In the genomic region with DNA sequence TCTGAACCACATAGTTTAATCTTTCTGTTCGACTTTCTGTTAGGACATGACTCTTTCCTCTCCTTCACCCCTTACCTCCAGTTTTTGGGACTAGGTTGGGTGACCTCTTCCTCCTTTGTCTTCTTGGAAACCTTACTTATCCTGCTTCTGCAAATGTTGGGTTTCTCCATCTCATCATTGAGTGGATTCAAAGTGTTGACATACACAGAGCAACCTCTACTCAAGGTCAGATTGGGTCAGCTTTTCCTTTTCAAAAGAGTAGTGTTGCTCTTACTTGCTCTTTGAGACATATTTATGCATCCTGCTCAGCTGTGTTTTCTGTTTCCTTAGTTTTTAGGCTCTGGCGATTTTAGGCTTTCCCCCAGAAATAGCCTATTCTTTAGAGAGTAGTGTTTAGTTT, we compare ENCODE assay signal across 16 cellular contexts. TPM values are rescaled to one million over a fixed set of nuclear protein-coding genes. Genes with fewer than 3 reads are reported as not detected.
DNase-seq lines count a peak whose midpoint lies in the region; ATAC-seq and TF ChIP-seq lines count a peak whose summit lies in the region.
"Had no signal": no experiment of that assay in that cellular context is flagged by ENCODE, and none has a peak within 500 bp of the region (broad histone marks: within the 10 kb centered on the region; RNA-seq: fewer than 3 reads in every experiment).

No MANE protein-coding gene starts in this region.

- H3K4me3 ChIP-seq in ascending aorta (no peak overlapping the region), neural progenitor cell (no peak overlapping the region)
- H3K4me3 ChIP-seq: gastroesophageal sphincter, sigmoid colon had no signal

- no peak overlapping the region for H2AFZ ChIP-seq in neural progenitor cell (replicated peaks)

- no peak for ATAC-seq in GM18858 (IDR thresholded peaks at IDR 0.05; ENCODE audit: unreplicated experiment)
- ATAC-seq: gastroesophageal sphincter had no signal

- H3K27me3 Mint-ChIP-seq in T-helper 1 cell treated with Interleukin-12 subunit alpha and Interleukin-12 subunit beta and Interleukin-4 antibody, amounts not matched to agents 30 μg/mL and 1 μg/mL, for 36 hours (ENCODE audit: low read depth): no peaks in the 10 kb centered on the region
- H3K27me3 Mint-ChIP-seq in neural crest cell (ENCODE audit: low read depth) (peaks cover 3% of the 10 kb centered on the region), neural progenitor cell (ENCODE audit: insufficient read depth, low read depth) (peaks cover 6% of the 10 kb centered on the region)
- H3K27me3 Mint-ChIP-seq: activated B cell treated with CpG ODN at 0.5 μM for 24 hours had no signal

- H3K9me3 ChIP-seq in ascending aorta: no peaks in the 10 kb centered on the region
- H3K9me3 ChIP-seq in neural progenitor cell (ENCODE audit: low read depth): no peaks in the 10 kb centered on the region
- H3K9me3 ChIP-seq: gastroesophageal sphincter, sigmoid colon had no signal

- TF ChIP-seq CTCF in ascending aorta (IDR thresholded peaks at IDR 0.05): no peak
- TF ChIP-seq CTCF in neural crest cell (conservative IDR thresholded peaks at IDR 0.05): no peak
- no peak for TF ChIP-seq CTCF in neural progenitor cell (IDR thresholded peaks at IDR 0.05)
- no peak for TF ChIP-seq CTCF in GM13977 (IDR thresholded peaks at IDR 0.05; ENCODE audit: extremely low read depth, insufficient read depth, missing control alignments)

- peaks cover 36% of the 10 kb centered on the region for H3K4me1 Mint-ChIP-seq in T-helper 1 cell treated with Interleukin-12 subunit alpha and Interleukin-12 subunit beta and Interleukin-4 antibody, amounts not matched to agents 30 μg/mL and 1 μg/mL, for 36 hours (ENCODE audit: low read depth)
- H3K4me1 Mint-ChIP-seq in neural crest cell (peaks cover 58% of the 10 kb centered on the region), neural progenitor cell (peaks cover 35% of the 10 kb centered on the region)

- intact Hi-C loops in ascending aorta (cut with DNase I): loop anchor here (5.0 kb wide), 1 partner anchor 133 kb away; no protein-coding TSS in a partner anchor

- H3K9me3 Mint-ChIP-seq in T-helper 1 cell treated with Interleukin-12 subunit alpha and Interleukin-12 subunit beta and Interleukin-4 antibody, amounts not matched to agents 30 μg/mL and 1 μg/mL, for 36 hours: no peaks in the 10 kb centered on the region
- H3K9me3 Mint-ChIP-seq in neural crest cell (no peaks in the 10 kb centered on the region), neural progenitor cell (no peaks in the 10 kb centered on the region)
- H3K9me3 Mint-ChIP-seq: activated B cell treated with CpG ODN at 0.5 μM for 24 hours had no signal

- H3K27ac Mint-ChIP-seq in T-helper 1 cell treated with Interleukin-12 subunit alpha and Interleukin-12 subunit beta and Interleukin-4 antibody, amounts not matched to agents 30 μg/mL and 1 μg/mL, for 36 hours: no peak overlapping the region
- H3K27ac Mint-ChIP-seq in neural crest cell (ENCODE audit: unreplicated experiment): peak overlapping the region; percentile 29
- no peak overlapping the region for H3K27ac Mint-ChIP-seq in neural progenitor cell
- H3K27ac Mint-ChIP-seq: activated B cell treated with CpG ODN at 0.5 μM for 24 hours had no signal

- no peak overlapping the region for H3K9ac ChIP-seq in neural progenitor cell

- peaks cover 21% of the 10 kb centered on the region for H3K36me3 Mint-ChIP-seq in T-helper 1 cell treated with Interleukin-12 subunit alpha and Interleukin-12 subunit beta and Interleukin-4 antibody, amounts not matched to agents 30 μg/mL and 1 μg/mL, for 36 hours (ENCODE audit: low read depth)
- H3K36me3 Mint-ChIP-seq in neural crest cell (ENCODE audit: low read depth) (no peaks in the 10 kb centered on the region), neural progenitor cell (peaks cover 22% of the 10 kb centered on the region)

- no peak for DNase-seq in T-helper 1 cell
- peak; percentile 18 for DNase-seq in KBM-7
- DNase-seq in ascending aorta (ENCODE audit: low spot score in 2 of 2): no peak
- DNase-seq in neural crest cell (ENCODE audit: low read depth, low spot score): no peak
- DNase-seq in neural progenitor cell (ENCODE audit: low spot score): no peak
- DNase-seq in GM13977 (ENCODE audit: low spot score): no peak
- DNase-seq: 8988T, activated B cell treated with CpG ODN at 0.5 μM for 24 hours, mammary epithelial cell, NCI-H2081, NCI-H69, sigmoid colon had no signal

- peaks cover 80% of the 10 kb centered on the region for H4K20me1 ChIP-seq in neural progenitor cell (ENCODE audit: low read depth)

- peaks cover 83% of the 10 kb centered on the region for H3K79me2 ChIP-seq in neural progenitor cell (ENCODE audit: low read depth)

- H3K4me1 ChIP-seq in ascending aorta (peaks cover 4 to 34% of the 10 kb centered on the region in 2 donors), neural progenitor cell (peaks cover 31% of the 10 kb centered on the region)

- H3K36me3 ChIP-seq in ascending aorta (no peaks in the 10 kb centered on the region), neural progenitor cell (no peaks in the 10 kb centered on the region)
- H3K36me3 ChIP-seq: sigmoid colon had no signal

- H3K4me3 Mint-ChIP-seq in T-helper 1 cell treated with Interleukin-12 subunit alpha and Interleukin-12 subunit beta and Interleukin-4 antibody, amounts not matched to agents 30 μg/mL and 1 μg/mL, for 36 hours: peak overlapping the region; percentile 25
- H3K4me3 Mint-ChIP-seq in neural crest cell: peak overlapping the region; percentile 62
- no peak overlapping the region for H3K4me3 Mint-ChIP-seq in neural progenitor cell
- H3K4me3 Mint-ChIP-seq: activated B cell treated with CpG ODN at 0.5 μM for 24 hours, CD14-positive monocyte had no signal

- H3K4me2 ChIP-seq in neural progenitor cell: no peak overlapping the region

- H3K27me3 ChIP-seq in ascending aorta: no peaks in the 10 kb centered on the region
- H3K27me3 ChIP-seq in neural progenitor cell: no peaks in the 10 kb centered on the region
- H3K27me3 ChIP-seq: gastroesophageal sphincter, sigmoid colon had no signal

- in situ Hi-C loops in KBM-7 (cut with MboI; ENCODE audit: low pct_unique_long_range_greater_than_20kb, low sequenced_read_pairs): loop anchor here (25.0 kb wide), 1 partner anchor 423 kb away; no protein-coding TSS in a partner anchor
- in situ Hi-C loops in GM13977 (cut with MboI; ENCODE audit: low pct_unique_long_range_greater_than_20kb, low sequenced_read_pairs, unreplicated experiment): no loop called here

- H3K27ac ChIP-seq in ascending aorta (peak overlapping the region; percentile 34 to 63), neural progenitor cell (no peak overlapping the region)
- H3K27ac ChIP-seq: gastroesophageal sphincter, sigmoid colon had no signal

- peaks cover 25% of the 10 kb centered on the region for H3F3A ChIP-seq in neural progenitor cell (ENCODE audit: low read depth)

RNA-seq across cellular contexts. Expression of a gene that starts 3.7 kb away (rescaled TPM):
- total RNA-seq in ascending aorta: 53.3 TPM
- 109 and 110 TPM in 2 replicates for total RNA-seq in neural crest cell
- total RNA-seq in neural progenitor cell (ENCODE audit: low replicate concordance): 161 and 268 TPM in 2 replicates
